14 cellular contexts compared by ENCODE assay signal in genomic region chr15:73809728-73810501, GRCh38. TPM values are rescaled to one million over a fixed set of nuclear protein-coding genes. Genes with fewer than 3 reads are reported as not detected.
DNase-seq lines count a peak whose midpoint lies in the region; ATAC-seq and TF ChIP-seq lines count a peak whose summit lies in the region.
"Had no signal": no experiment of that assay in that cellular context is flagged by ENCODE, and none has a peak within 500 bp of the region (broad histone marks: within the 10 kb centered on the region; RNA-seq: fewer than 3 reads in every experiment).

No MANE protein-coding gene starts in this region.

- no peak overlapping the region for H3K27ac Mint-ChIP-seq in MCF 10A (ENCODE audit: low read depth, unreplicated experiment)
- H3K27ac Mint-ChIP-seq in activated T-helper 2 cell treated with anti-CD3 and anti-CD28 coated beads, Interferon-gamma antibody, Interleukin-2, Interleukin-4, amounts not matched to agents 10 μg/mL and 5 μg/mL and 100 μg/mL, durations not matched to agents 14 hours and 24 hours and 36 hours, result no peak overlapping the region
- H3K27ac Mint-ChIP-seq: activated naive CD4-positive, alpha-beta T cell treated with anti-CD3 and anti-CD28 coated beads, Interleukin-2, amount 50 U/mL, for 24 hours; T-helper 1 cell treated with Interleukin-12 subunit alpha and Interleukin-12 subunit beta and Interleukin-4 antibody, amounts not matched to agents 30 μg/mL and 1 μg/mL, for 36 hours had no signal

- no peaks in the 10 kb centered on the region for H3K36me3 ChIP-seq in breast epithelium
- no peaks in the 10 kb centered on the region for H3K36me3 ChIP-seq in aorta (ENCODE audit: control insufficient read depth in 1 of 2, insufficient read depth in 2 of 2, low read length in 1 of 2)

- no peaks in the 10 kb centered on the region for H3K9me3 Mint-ChIP-seq in MCF 10A (ENCODE audit: unreplicated experiment)
- H3K9me3 Mint-ChIP-seq in activated T-helper 2 cell treated with anti-CD3 and anti-CD28 coated beads, Interferon-gamma antibody, Interleukin-2, Interleukin-4, amounts not matched to agents 10 μg/mL and 5 μg/mL and 100 μg/mL, durations not matched to agents 14 hours and 24 hours and 36 hours, result no peaks in the 10 kb centered on the region
- H3K9me3 Mint-ChIP-seq: activated naive CD4-positive, alpha-beta T cell treated with anti-CD3 and anti-CD28 coated beads, Interleukin-2, amount 50 U/mL, for 24 hours; T-helper 1 cell treated with Interleukin-12 subunit alpha and Interleukin-12 subunit beta and Interleukin-4 antibody, amounts not matched to agents 30 μg/mL and 1 μg/mL, for 36 hours had no signal

- H3K27ac ChIP-seq in breast epithelium, result no peak overlapping the region
- no peak overlapping the region for H3K27ac ChIP-seq in aorta (ENCODE audit: low read depth in 1 of 2, low read length in 2 of 2)

- H3K9me3 ChIP-seq in breast epithelium (no peaks in the 10 kb centered on the region), aorta (ENCODE audit: control insufficient read depth, low read length) (no peaks in the 10 kb centered on the region)

- no peak overlapping the region for H3K4me3 Mint-ChIP-seq in MCF 10A (ENCODE audit: unreplicated experiment)
- H3K4me3 Mint-ChIP-seq in activated T-helper 2 cell treated with anti-CD3 and anti-CD28 coated beads, Interferon-gamma antibody, Interleukin-2, Interleukin-4, amounts not matched to agents 10 μg/mL and 5 μg/mL and 100 μg/mL, durations not matched to agents 14 hours and 24 hours and 36 hours (ENCODE audit: low read depth), result no peak overlapping the region
- H3K4me3 Mint-ChIP-seq: activated naive CD4-positive, alpha-beta T cell treated with anti-CD3 and anti-CD28 coated beads, Interleukin-2, amount 50 U/mL, for 24 hours; T-helper 1 cell treated with Interleukin-12 subunit alpha and Interleukin-12 subunit beta and Interleukin-4 antibody, amounts not matched to agents 30 μg/mL and 1 μg/mL, for 36 hours had no signal

- H3K36me3 Mint-ChIP-seq in MCF 10A (ENCODE audit: insufficient read depth, unreplicated experiment), result no peaks in the 10 kb centered on the region
- no peaks in the 10 kb centered on the region for H3K36me3 Mint-ChIP-seq in activated T-helper 2 cell treated with anti-CD3 and anti-CD28 coated beads, Interferon-gamma antibody, Interleukin-2, Interleukin-4, amounts not matched to agents 10 μg/mL and 5 μg/mL and 100 μg/mL, durations not matched to agents 14 hours and 24 hours and 36 hours (ENCODE audit: low read depth)
- H3K36me3 Mint-ChIP-seq: activated naive CD4-positive, alpha-beta T cell treated with anti-CD3 and anti-CD28 coated beads, Interleukin-2, amount 50 U/mL, for 24 hours had no signal

- WGBS in aorta, 2 donors, result 41 to 48% methylated on average over 10 of the region's 10 CpGs

- H3K4me1 Mint-ChIP-seq in MCF 10A (ENCODE audit: insufficient read depth, unreplicated experiment), result no peaks in the 10 kb centered on the region
- H3K4me1 Mint-ChIP-seq in activated T-helper 2 cell treated with anti-CD3 and anti-CD28 coated beads, Interferon-gamma antibody, Interleukin-2, Interleukin-4, amounts not matched to agents 10 μg/mL and 5 μg/mL and 100 μg/mL, durations not matched to agents 14 hours and 24 hours and 36 hours (ENCODE audit: low read depth), result no peaks in the 10 kb centered on the region
- H3K4me1 Mint-ChIP-seq: activated naive CD4-positive, alpha-beta T cell treated with anti-CD3 and anti-CD28 coated beads, Interleukin-2, amount 50 U/mL, for 24 hours had no signal

- peak; percentile 34 for DNase-seq in MCF 10A (ENCODE audit: unreplicated experiment)
- DNase-seq in breast epithelium (ENCODE audit: low spot score in 2 of 2), result no peak
- peak; percentile 7 for DNase-seq in NCI-H69 (lab: John Stamatoyannopoulos, UW)
- peak in 1 of 2 donors; percentile 63 for DNase-seq in aorta
- DNase-seq in activated T-helper 2 cell treated with anti-CD3 and anti-CD28 coated beads, Interferon-gamma antibody, Interleukin-2, Interleukin-4, amounts not matched to agents 10 μg/mL and 5 μg/mL and 100 μg/mL, durations not matched to agents 14 hours and 24 hours and 36 hours (ENCODE audit: low spot score), result no peak
- DNase-seq in HuH-7.5 (ENCODE audit: low spot score), result no peak
- no peak for DNase-seq in stimulated activated CD8-positive, alpha-beta memory T cell treated with anti-CD3 and anti-CD28 coated beads, Interleukin-4, amount 100 ng/mL, for 48 hours
- DNase-seq: activated CD4-positive, alpha-beta T cell treated with anti-CD3 and anti-CD28 coated beads, Interleukin-2, amount 50 U/mL, for 48 hours; glutamatergic neuron; Karpas-422; mesenchymal stem cell had no signal

- no peak for TF ChIP-seq POLR2A in breast epithelium (IDR thresholded peaks at IDR 0.05)

- BruUV-seq in MCF 10A (replicated peaks; lab: Mats Ljungman, UMichigan), result no TSS peak

- H3K4me1 ChIP-seq in breast epithelium (no peaks in the 10 kb centered on the region), aorta (ENCODE audit: control insufficient read depth in 1 of 2, insufficient read depth in 2 of 2, low read length in 2 of 2) (no peaks in the 10 kb centered on the region)

- H3K27me3 Mint-ChIP-seq in MCF 10A (ENCODE audit: insufficient read depth, unreplicated experiment), result no peaks in the 10 kb centered on the region
- no peaks in the 10 kb centered on the region for H3K27me3 Mint-ChIP-seq in activated T-helper 2 cell treated with anti-CD3 and anti-CD28 coated beads, Interferon-gamma antibody, Interleukin-2, Interleukin-4, amounts not matched to agents 10 μg/mL and 5 μg/mL and 100 μg/mL, durations not matched to agents 14 hours and 24 hours and 36 hours (ENCODE audit: low read depth)
- H3K27me3 Mint-ChIP-seq: activated naive CD4-positive, alpha-beta T cell treated with anti-CD3 and anti-CD28 coated beads, Interleukin-2, amount 50 U/mL, for 24 hours had no signal

- POLR2A ChIA-PET in MCF 10A (lab: Yijun Ruan, JAX), result interaction anchor here (0.6 kb wide), 1 partner anchor 53 kb away, joined by 3 read pairs; no protein-coding TSS in a partner anchor

- ATAC-seq in esophagus mucosa (peak; percentile 65), aorta (ENCODE audit: low FRiP score) (peak; percentile 54)

- CTCF ChIA-PET in MCF 10A (lab: Yijun Ruan, JAX), result interaction anchor here (0.6 kb wide), 1 partner anchor 504 kb away, joined by 6 read pairs; no protein-coding TSS in a partner anchor

- no peak overlapping the region for H3K4me3 ChIP-seq in breast epithelium
- H3K4me3 ChIP-seq in aorta (ENCODE audit: low read length in 2 of 2), result no peak overlapping the region

- intact Hi-C loops in MCF 10A (cut with micrococcal nuclease), result no loop called here
- intact Hi-C loops in breast epithelium (cut with DNase I; ENCODE audit: low total_unique reads), result no loop called here
- intact Hi-C loops in aorta (cut with DNase I), result loop anchor here in 1 of 2 donors (10.0 kb wide), 1 partner anchor 95 kb away; no protein-coding TSS in a partner anchor
- intact Hi-C loops in activated T-helper 2 cell treated with anti-CD3 and anti-CD28 coated beads, Interferon-gamma antibody, Interleukin-2, Interleukin-4, amounts not matched to agents 10 μg/mL and 5 μg/mL and 100 μg/mL, durations not matched to agents 14 hours and 24 hours and 36 hours (cut with micrococcal nuclease), result no loop called here

- H3K27me3 ChIP-seq in breast epithelium, result no peaks in the 10 kb centered on the region
- H3K27me3 ChIP-seq in aorta (ENCODE audit: control insufficient read depth in 1 of 2, insufficient read depth in 2 of 2, low read length in 1 of 2), result no peaks in the 10 kb centered on the region

- TF ChIP-seq CTCF in MCF 10A (IDR thresholded peaks at IDR 0.05; ENCODE audit: unreplicated experiment), result no peak
- TF ChIP-seq CTCF in breast epithelium (IDR thresholded peaks at IDR 0.05), result no peak

RNA-seq across cellular contexts. Expression of gene INSYN1, which starts 56.8 kb away (rescaled TPM):
- not detected in 2 replicates for total RNA-seq in MCF 10A (2022)
- 1 to 10 TPM; 1.9 to 8.3 (median 2.0) TPM for total RNA-seq in breast epithelium
- 5.1 TPM for total RNA-seq in esophagus mucosa
- 10 to 100 TPM in 1 of 2 donors, 1 to 10 TPM in 1; 4.8 to 12.7 TPM for total RNA-seq in aorta
- polyA plus RNA-seq in aorta, result 1 to 10 TPM; 3.4 to 5.6 TPM
- not detected in 2 replicates for total RNA-seq in activated T-helper 2 cell treated with anti-CD3 and anti-CD28 coated beads, Interferon-gamma antibody, Interleukin-2, Interleukin-4, amounts not matched to agents 10 μg/mL and 5 μg/mL and 100 μg/mL, durations not matched to agents 14 hours and 24 hours and 36 hours

Comparison
In these comparisons a context has a peak if more than half of its experiments do, and no peak if none do; other contexts are left out.
1. DNase-seq: peak in MCF 10A (single experiment) and NCI-H69 (single experiment); none in breast epithelium (0 of 2), activated T-helper 2 cell treated with anti-CD3 and anti-CD28 coated beads, Interferon-gamma antibody, Interleukin-2, Interleukin-4, amounts not matched to agents 10 μg/mL and 5 μg/mL and 100 μg/mL, durations not matched to agents 14 hours and 24 hours and 36 hours (single experiment), HuH-7.5 (single experiment) and stimulated activated CD8-positive, alpha-beta memory T cell treated with anti-CD3 and anti-CD28 coated beads, Interleukin-4, amount 100 ng/mL, for 48 hours (single experiment).